Comparison of ENCODE assay signal across 8 cellular contexts in genomic region chr1:156608036-156608674, GRCh38. TPM values are rescaled to one million over a fixed set of nuclear protein-coding genes. Genes with fewer than 3 reads are reported as not detected.
DNase-seq lines count a peak whose midpoint lies in the region; ATAC-seq and TF ChIP-seq lines count a peak whose summit lies in the region.

No MANE protein-coding gene starts in this region.

- H3K9me3 Mint-ChIP-seq in CD4-positive, alpha-beta memory T cell = no peaks in the 10 kb centered on the region

- TF ChIP-seq CTCF in cardiac muscle cell (IDR thresholded peaks at IDR 0.05; ENCODE audit: low read depth, low read length) = peak; percentile 84

- CTCF ChIA-PET in CD4-positive, alpha-beta memory T cell (lab: Charles Lee; ENCODE audit: partially characterized antibody) = interaction anchor here (0.9 to 2.1 kb wide), 27 partner anchors 9 to 226 kb away, joined by 3 to 41 read pairs (median 6); partner anchors contain the start of genes NAXE and TTC24

- peak; percentile 77 for ATAC-seq in GM21447 (IDR thresholded peaks at IDR 0.05; ENCODE audit: unreplicated experiment)

- H3K27me3 ChIP-seq in CD4-positive, alpha-beta memory T cell (ENCODE audit: insufficient read depth, low read length) = no peaks in the 10 kb centered on the region
- H3K27me3 ChIP-seq in adipocyte (replicated peaks; ENCODE audit: control insufficient read depth, insufficient read depth, low read length) = peaks cover 14% of the 10 kb centered on the region
- H3K27me3 ChIP-seq in cardiac muscle cell = no peaks in the 10 kb centered on the region

- intact Hi-C loops in CD4-positive, alpha-beta memory T cell (cut with micrococcal nuclease) = loop anchor here (1.0 kb wide), 3 partner anchors 24 to 152 kb away; no protein-coding TSS in a partner anchor

- H3K27me3 Mint-ChIP-seq in CD4-positive, alpha-beta memory T cell = peaks cover 7% of the 10 kb centered on the region in 2 donors

- no peaks in the 10 kb centered on the region for H3K9me3 ChIP-seq in CD4-positive, alpha-beta memory T cell (ENCODE audit: control insufficient read depth in 1 of 2, low read length in 2 of 2)
- H3K9me3 ChIP-seq in adipocyte (ENCODE audit: control insufficient read depth, low read length) (no peaks in the 10 kb centered on the region), cardiac muscle cell (ENCODE audit: low read depth) (no peaks in the 10 kb centered on the region)

- no peak overlapping the region for H3K27ac ChIP-seq in CD4-positive, alpha-beta memory T cell (ENCODE audit: low read depth, low read length)
- no peak overlapping the region for H3K27ac ChIP-seq in cardiac muscle cell

- no peak overlapping the region for H3K4me3 ChIP-seq in CD4-positive, alpha-beta memory T cell (ENCODE audit: low read length in 2 of 2)
- H3K4me3 ChIP-seq in adipocyte (ENCODE audit: low read length) (no peak overlapping the region), cardiac muscle cell (no peak overlapping the region)

- peaks cover under 1% of the 10 kb centered on the region for H3K4me1 ChIP-seq in CD4-positive, alpha-beta memory T cell (ENCODE audit: insufficient read depth, low read length)
- H3K4me1 ChIP-seq in adipocyte (ENCODE audit: control insufficient read depth, insufficient read depth, low read length) (no peaks in the 10 kb centered on the region), cardiac muscle cell (ENCODE audit: low read depth) (peaks cover 3% of the 10 kb centered on the region)

- POLR2A ChIA-PET in CD4-positive, alpha-beta memory T cell (lab: Charles Lee; ENCODE audit: partially characterized antibody) = interaction anchor here (0.9 to 2.2 kb wide), 6 partner anchors 12 to 162 kb away, joined by 3 to 12 read pairs (median 4); partner anchors contain the start of gene NAXE

- H3K27ac Mint-ChIP-seq in CD4-positive, alpha-beta memory T cell = peak overlapping the region in 2 of 7 donors; percentile 5 to 46

- peak; percentile 68 to 75 (median 71) for DNase-seq in CD4-positive, alpha-beta memory T cell
- DNase-seq in NCI-H1092 treated with DMSO at 0.1 percent for 48 hours (lab: John Stamatoyannopoulos, UW) (peak; percentile 84), SK-N-DZ (ENCODE audit: low spot score) (peak; percentile 87), adipocyte (ENCODE audit: low read depth) (peak; percentile 87), cardiac muscle cell (ENCODE audit: low read depth in 1 of 2, low spot score in 1 of 2) (peak; percentile 71 to 83), putamen (ENCODE audit: low spot score) (peak; percentile 81), ecto neural progenitor cell (ENCODE audit: low spot score) (no peak)

- no peak overlapping the region for H3K9ac ChIP-seq in adipocyte (ENCODE audit: low read length)

- H3K36me3 ChIP-seq in CD4-positive, alpha-beta memory T cell (ENCODE audit: insufficient read depth, low read length) = no peaks in the 10 kb centered on the region
- H3K36me3 ChIP-seq in adipocyte (ENCODE audit: control insufficient read depth, insufficient read depth, low read length, severe bottlenecking) (no peaks in the 10 kb centered on the region), cardiac muscle cell (no peaks in the 10 kb centered on the region)

- H3K4me3 Mint-ChIP-seq in CD4-positive, alpha-beta memory T cell = no peak overlapping the region

- H3K4me1 Mint-ChIP-seq in CD4-positive, alpha-beta memory T cell = peaks cover 2 to 9% (median 7%) of the 10 kb centered on the region in 4 donors

- H3K36me3 Mint-ChIP-seq in CD4-positive, alpha-beta memory T cell = no peaks in the 10 kb centered on the region

RNA-seq across cellular contexts. Expression of gene GPATCH4, which starts 6.9 kb away (rescaled TPM):
- total RNA-seq in CD4-positive, alpha-beta memory T cell = 10 to 100 TPM; 26.9 to 30.7 TPM
- 10 to 100 TPM in 1 of 2 donors, 1 to 10 TPM in 1; 8.1 to 58.5 TPM for polyA plus RNA-seq in CD4-positive, alpha-beta memory T cell
- 23.0 and 26.2 TPM in 2 replicates for polyA plus RNA-seq in SK-N-DZ (2014; cell fraction: cytosol; rRNA removed)
- 37.6 and 44.8 TPM in 2 replicates for polyA plus RNA-seq in SK-N-DZ (2014; cell fraction: nucleus; rRNA removed)
- 6.0 and 14.4 TPM in 2 replicates for total RNA-seq in cardiac muscle cell
- polyA plus RNA-seq in cardiac muscle cell = 42.4 and 48.4 TPM in 2 replicates

RNA-seq across cellular contexts. Expression of gene HAPLN2, which starts 11.1 kb away (rescaled TPM):
- not detected for total RNA-seq in CD4-positive, alpha-beta memory T cell
- not detected for polyA plus RNA-seq in CD4-positive, alpha-beta memory T cell
- polyA plus RNA-seq in SK-N-DZ (2014; cell fraction: cytosol; rRNA removed) = not detected in 2 replicates
- 1.5 and 2.5 TPM in 2 replicates for polyA plus RNA-seq in SK-N-DZ (2014; cell fraction: nucleus; rRNA removed)
- total RNA-seq in cardiac muscle cell = 7.6 and 19.0 TPM in 2 replicates
- polyA plus RNA-seq in cardiac muscle cell = 8.5 and 15.7 TPM in 2 replicates

RNA-seq across cellular contexts. Expression of gene NAXE, which starts 16.6 kb away (rescaled TPM):
- total RNA-seq in CD4-positive, alpha-beta memory T cell = 10 to 100 TPM; 46.7 to 49.5 TPM
- polyA plus RNA-seq in CD4-positive, alpha-beta memory T cell = 100 to 1,000 TPM in 1 of 2 donors, 10 to 100 TPM in 1; 93.3 to 152 TPM
- 86.4 and 99.9 TPM in 2 replicates for polyA plus RNA-seq in SK-N-DZ (2014; cell fraction: cytosol; rRNA removed)
- polyA plus RNA-seq in SK-N-DZ (2014; cell fraction: nucleus; rRNA removed) = 46.6 and 66.0 TPM in 2 replicates
- 130 and 179 TPM in 2 replicates for total RNA-seq in cardiac muscle cell
- 154 and 166 TPM in 2 replicates for polyA plus RNA-seq in cardiac muscle cell

RNA-seq across cellular contexts. Expression of gene TTC24, which starts 28.6 kb away (rescaled TPM):
- under 1 TPM; 0.84 to 0.91 TPM for total RNA-seq in CD4-positive, alpha-beta memory T cell
- under 1 TPM in 1 of 2 donors, not detected in 1; 0.12 TPM for polyA plus RNA-seq in CD4-positive, alpha-beta memory T cell
- 0.44 TPM in 1 of 2 replicates, not detected in the other for polyA plus RNA-seq in SK-N-DZ (2014; cell fraction: cytosol; rRNA removed)
- polyA plus RNA-seq in SK-N-DZ (2014; cell fraction: nucleus; rRNA removed) = 0.15 and 0.95 TPM in 2 replicates
- 0.15 and 0.18 TPM in 2 replicates for total RNA-seq in cardiac muscle cell
- 1.1 TPM in 1 of 2 replicates, not detected in the other for polyA plus RNA-seq in cardiac muscle cell

RNA-seq across cellular contexts. Expression of gene BCAN, which starts 33.8 kb away (rescaled TPM):
- not detected for total RNA-seq in CD4-positive, alpha-beta memory T cell
- not detected for polyA plus RNA-seq in CD4-positive, alpha-beta memory T cell
- 0.50 TPM in 1 of 2 replicates, not detected in the other for polyA plus RNA-seq in SK-N-DZ (2014; cell fraction: cytosol; rRNA removed)
- not detected in 2 replicates for polyA plus RNA-seq in SK-N-DZ (2014; cell fraction: nucleus; rRNA removed)
- 0.86 and 1.2 TPM in 2 replicates for total RNA-seq in cardiac muscle cell
- polyA plus RNA-seq in cardiac muscle cell = 0.23 and 0.39 TPM in 2 replicates
